19 cellular contexts compared by ENCODE assay signal in genomic region chr10:119007211-119007574, GRCh38. TPM values are rescaled to one million over a fixed set of nuclear protein-coding genes. Genes with fewer than 3 reads are reported as not detected.
A peak's percentile ranks its signal among the peaks of the same experiment; 100 is the strongest.
DNase-seq lines count a peak whose midpoint lies in the region; ATAC-seq and TF ChIP-seq lines count a peak whose summit lies in the region.
"Had no signal": no experiment of that assay in that cellular context is flagged by ENCODE, and none has a peak within 500 bp of the region (broad histone marks: within the 10 kb centered on the region; RNA-seq: fewer than 3 reads in every experiment).

No MANE protein-coding gene starts in this region.

- in situ Hi-C loops in KBM-7 (cut with MboI; ENCODE audit: low pct_unique_long_range_greater_than_20kb, low sequenced_read_pairs): no loop called here

- 2% methylated on average over 4 of the region's 4 CpGs for WGBS in SK-N-SH (ENCODE audit: low lambda C conversion rate)
- WGBS in mesenchymal stem cell: 43% methylated on average over 3 of the region's 4 CpGs

- no peak overlapping the region for H2BK120ac ChIP-seq in mesenchymal stem cell (ENCODE audit: low read depth, low read length)

- H3K36me3 ChIP-seq in SK-N-SH (replicated peaks in 1 of 2; ENCODE audit: control insufficient read depth in 1 of 2, insufficient read depth in 2 of 2, low read length in 1 of 2) (no peaks in the 10 kb centered on the region), mesenchymal stem cell (ENCODE audit: control insufficient read depth in 1 of 2, insufficient read depth in 2 of 2, low read depth in 1 of 2, low read length in 2 of 2) (no peaks in the 10 kb centered on the region), uterus (no peaks in the 10 kb centered on the region)
- H3K36me3 ChIP-seq: heart left ventricle, upper lobe of left lung had no signal

- peaks cover 23% of the 10 kb centered on the region for H3F3A ChIP-seq in SK-N-SH (replicated peaks; ENCODE audit: insufficient read depth)

- TF ChIP-seq CTCF in SK-N-SH (IDR thresholded peaks at IDR 0.05) (no peak), uterus (IDR thresholded peaks at IDR 0.05) (no peak)

- H4K20me1 ChIP-seq in SK-N-SH (ENCODE audit: insufficient read depth): peaks cover 16% of the 10 kb centered on the region

- H4K91ac ChIP-seq in mesenchymal stem cell (ENCODE audit: low read length): no peak overlapping the region

- no peak overlapping the region for H3K4me3 ChIP-seq in SK-N-SH (ENCODE audit: low read depth in 2 of 2, low read length in 1 of 2)
- peak overlapping the region in 1 of 2 experiments; percentile 36 for H3K4me3 ChIP-seq in mesenchymal stem cell (ENCODE audit: insufficient read depth in 1 of 2, low read depth in 1 of 2, low read length in 2 of 2)
- H3K4me3 ChIP-seq in uterus: no peak overlapping the region
- H3K4me3 ChIP-seq: heart left ventricle, mucosa of descending colon, upper lobe of left lung had no signal

- H2AK5ac ChIP-seq in mesenchymal stem cell (ENCODE audit: low read length, severe bottlenecking): no peak overlapping the region

- H3K9ac ChIP-seq in SK-N-SH (no peak overlapping the region), mesenchymal stem cell (ENCODE audit: low read length) (peak overlapping the region; percentile 56)

- H3K4me2 ChIP-seq in SK-N-SH (peak overlapping the region; percentile 54; the same call in 1 of the 2 replicates), mesenchymal stem cell (ENCODE audit: low read length, poor library complexity, severe bottlenecking) (no peak overlapping the region)

- H3K79me1 ChIP-seq in mesenchymal stem cell (replicated peaks; ENCODE audit: low read length, poor library complexity, severe bottlenecking): no peaks in the 10 kb centered on the region

- H3K4me1 ChIP-seq in SK-N-SH (ENCODE audit: control insufficient read depth in 1 of 2, insufficient read depth in 2 of 2, low read depth in 1 of 2, low read length in 1 of 2) (peaks cover 8 to 11% of the 10 kb centered on the region in 2 experiments; a peak in 1 of 4 replicates), mesenchymal stem cell (ENCODE audit: control insufficient read depth, insufficient read depth, low read depth, low read length) (peaks cover 5% of the 10 kb centered on the region), uterus (no peaks in the 10 kb centered on the region)

- no peak overlapping the region for H2BK15ac ChIP-seq in mesenchymal stem cell (ENCODE audit: low read depth, poor library complexity, severe bottlenecking)

- ATAC-seq in GM19328 (IDR thresholded peaks at IDR 0.05; ENCODE audit: unreplicated experiment) (no peak), GM18909 (IDR thresholded peaks at IDR 0.05; ENCODE audit: poor library complexity, unreplicated experiment) (no peak)
- ATAC-seq: activated CD4-positive, alpha-beta T cell treated with anti-CD3 and anti-CD28 coated beads for 36 hours; activated naive CD4-positive, alpha-beta T cell treated with anti-CD3 and anti-CD28 coated beads, Interleukin-2, amount 50 U/mL, for 72 hours; Right ventricle myocardium inferior had no signal

- no peak overlapping the region for H3K18ac ChIP-seq in mesenchymal stem cell (ENCODE audit: low read depth in 1 of 2, low read length in 2 of 2)

- TF ChIP-seq RAD21 in SK-N-SH (IDR thresholded peaks at IDR 0.05; ENCODE audit: low read length): no peak

- no peaks in the 10 kb centered on the region for H3K9me2 ChIP-seq in SK-N-SH

- H3K27ac ChIP-seq in SK-N-SH (ENCODE audit: low read depth in 2 of 2, low read length in 1 of 2): peak overlapping the region; percentile 40 to 45
- no peak overlapping the region for H3K27ac ChIP-seq in mesenchymal stem cell (ENCODE audit: low read length, poor library complexity, severe bottlenecking)
- peak overlapping the region; percentile 11 to 26 for H3K27ac ChIP-seq in uterus
- H3K27ac ChIP-seq: upper lobe of left lung had no signal

- H3K9me3 ChIP-seq in SK-N-SH: no peaks in the 10 kb centered on the region
- no peaks in the 10 kb centered on the region for H3K9me3 ChIP-seq in mesenchymal stem cell (ENCODE audit: control insufficient read depth, low read length)
- H3K9me3 ChIP-seq in uterus: no peaks in the 10 kb centered on the region
- H3K9me3 ChIP-seq: heart left ventricle, mucosa of descending colon, upper lobe of left lung had no signal

- DNase-seq in NCI-H2227 treated with DMSO at 0.1 percent for 48 hours (lab: John Stamatoyannopoulos, UW) (peak; percentile 31), NCI-H2227 (lab: John Stamatoyannopoulos, UW; ENCODE audit: unreplicated experiment) (no peak), SK-N-SH (peak; percentile 47), mesenchymal stem cell (no peak), uterus (no peak), KBM-7 (no peak)
- DNase-seq: activated CD4-positive, alpha-beta T cell treated with anti-CD3 and anti-CD28 coated beads for 36 hours; COR-L47; endodermal cell; heart left ventricle; left ventricle myocardium superior; NCI-H1436 treated with DMSO at 0.1 percent for 48 hours; stimulated activated CD4-positive, alpha-beta T cell treated with anti-CD3 and anti-CD28 coated beads, Interleukin-12 subunit alpha, Interleukin-12 subunit beta, amount 100 ng/mL, for 4 hours had no signal

- H3K27me3 ChIP-seq in SK-N-SH (ENCODE audit: insufficient read depth): no peaks in the 10 kb centered on the region
- peaks cover 4 to 10% of the 10 kb centered on the region in 2 experiments for H3K27me3 ChIP-seq in mesenchymal stem cell (ENCODE audit: control insufficient read depth in 1 of 2, insufficient read depth in 1 of 2, low read length in 2 of 2)
- no peaks in the 10 kb centered on the region for H3K27me3 ChIP-seq in uterus
- H3K27me3 ChIP-seq: heart left ventricle, upper lobe of left lung had no signal

- H2AFZ ChIP-seq in SK-N-SH (ENCODE audit: low read depth) (no peak overlapping the region), mesenchymal stem cell (ENCODE audit: low read depth, low read length) (no peak overlapping the region)

- H4K8ac ChIP-seq in mesenchymal stem cell (ENCODE audit: low read length): no peak overlapping the region

- no peak overlapping the region for H2BK12ac ChIP-seq in mesenchymal stem cell (ENCODE audit: low read length in 2 of 2)

- H3K23ac ChIP-seq in mesenchymal stem cell (ENCODE audit: low read length in 2 of 2): no peak overlapping the region

- no peak for TF ChIP-seq POLR2A in uterus (IDR thresholded peaks at IDR 0.05)

- H3K4ac ChIP-seq in mesenchymal stem cell (ENCODE audit: low read depth in 1 of 2, low read length in 2 of 2): no peak overlapping the region

- no peak overlapping the region for H2BK5ac ChIP-seq in mesenchymal stem cell (ENCODE audit: low read depth, low read length, poor library complexity, severe bottlenecking)

- no peak overlapping the region for H3K14ac ChIP-seq in mesenchymal stem cell (ENCODE audit: low read length in 2 of 2)

- CTCF ChIA-PET in SK-N-SH (lab: Yijun Ruan, JAX): interaction anchor here (0.7 to 1.2 kb wide), 3 partner anchors 22 to 161 kb away, joined by 3 to 4 read pairs (median 3); partner anchors contain the start of gene NANOS1

- intact Hi-C loops in uterus (cut with DNase I; ENCODE audit: low total_unique reads): no loop called here

- no peaks in the 10 kb centered on the region for H3K79me2 ChIP-seq in SK-N-SH (ENCODE audit: insufficient read depth)

- POLR2A ChIA-PET in SK-N-SH (lab: Yijun Ruan, JAX): interaction anchor here (1.0 to 1.9 kb wide), 3 partner anchors 16 to 253 kb away, joined by 5 to 7 read pairs (median 5); partner anchors contain the start of genes CACUL1 and NANOS1

- TF ChIP-seq EP300 in SK-N-SH (IDR thresholded peaks at IDR 0.05; ENCODE audit: borderline replicate concordance in 1 of 2, low read depth in 1 of 2, low read length in 1 of 2): no peak

TF ChIP-seq in SK-N-SH, 30 proteins besides CTCF, POLR2A, EP300 and RAD21:
- TF ChIP-seq GABPA (IDR thresholded peaks at IDR 0.05; ENCODE audit: low read depth) (no peak), GATA2 (CRISPR knock-in tag; IDR thresholded peaks at IDR 0.05) (peak; percentile 33; the same call in 1 of the 2 replicates), NFIC (IDR thresholded peaks at IDR 0.05; ENCODE audit: borderline replicate concordance) (no peak)
- TF ChIP-seq, protein P1, sequence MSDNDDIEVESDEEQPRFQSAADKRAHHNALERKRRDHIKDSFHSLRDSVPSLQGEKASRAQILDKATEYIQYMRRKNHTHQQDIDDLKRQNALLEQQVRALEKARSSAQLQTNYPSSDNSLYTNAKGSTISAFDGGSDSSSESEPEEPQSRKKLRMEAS (IDR thresholded peaks at IDR 0.05; ENCODE audit: low read depth): no peak
TF ChIP-seq in SK-N-SH: peak in this region for 1.

RNA-seq across cellular contexts. Expression of gene NANOS1, which starts 22.3 kb away (rescaled TPM):
- polyA plus RNA-seq in SK-N-SH (2012; rRNA removed): 0.81 and 0.86 TPM in 2 replicates
- 1.1 and 1.3 TPM in 2 replicates for polyA plus RNA-seq in SK-N-SH (2012; cell fraction: cytosol; rRNA removed)
- 0.20 and 0.45 TPM in 2 replicates for polyA plus RNA-seq in SK-N-SH (2012; cell fraction: nucleus; rRNA removed)
- 0.83 TPM for polyA plus RNA-seq in mesenchymal stem cell (2013, experiment 1 of 2)
- polyA plus RNA-seq in mesenchymal stem cell (2013, experiment 2 of 2): 0.82 TPM
- 1 to 10 TPM in 3 of 4 donors, under 1 TPM in 1; 0.29 to 4.5 (median 2.1) TPM for total RNA-seq in uterus

Comparison
In these comparisons a context has a peak if more than half of its experiments do, and no peak if none do; other contexts are left out.
1. DNase-seq: peak in NCI-H2227 treated with DMSO at 0.1 percent for 48 hours (single experiment) and SK-N-SH (single experiment); none in NCI-H2227 (single experiment), mesenchymal stem cell (single experiment), uterus (0 of 2) and KBM-7 (single experiment).